In the genomic region with DNA sequence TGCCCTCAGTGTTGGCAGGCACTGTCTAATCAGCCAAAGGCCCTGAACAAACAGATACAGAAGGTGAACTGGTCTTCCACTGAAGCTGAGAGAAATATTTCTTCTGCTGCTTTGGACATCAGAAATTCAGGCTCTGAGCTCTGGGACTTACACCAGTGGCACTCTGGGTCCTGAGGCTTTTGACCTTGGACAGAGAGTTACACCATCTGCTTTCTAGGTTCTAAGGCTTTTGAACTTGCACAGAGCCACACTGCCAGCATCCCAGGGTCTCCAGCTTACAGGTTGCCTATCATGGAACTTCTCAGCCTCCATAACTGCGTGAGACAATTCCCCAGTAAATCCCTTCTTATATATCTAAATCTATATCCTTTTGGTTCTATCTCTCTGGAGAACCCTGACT, we compare ENCODE assay signal across 2 cellular contexts.
TF ChIP-seq lines count a peak whose summit lies in the region.

No MANE protein-coding gene starts in this region.

TF ChIP-seq in GM23338, 12 proteins besides CTCF, POLR2A, EP300 and RAD21 (continues in another document):
- no peak for TF ChIP-seq NANOG (IDR thresholded peaks at IDR 0.05; ENCODE audit: borderline replicate concordance)
- TF ChIP-seq CREB1 (CRISPR knock-in tag; IDR thresholded peaks at IDR 0.05; ENCODE audit: low read depth): no peak
- no peak for TF ChIP-seq EZH2 (IDR thresholded peaks at IDR 0.05; ENCODE audit: low read depth, unreplicated experiment)
- TF ChIP-seq, protein P1, sequence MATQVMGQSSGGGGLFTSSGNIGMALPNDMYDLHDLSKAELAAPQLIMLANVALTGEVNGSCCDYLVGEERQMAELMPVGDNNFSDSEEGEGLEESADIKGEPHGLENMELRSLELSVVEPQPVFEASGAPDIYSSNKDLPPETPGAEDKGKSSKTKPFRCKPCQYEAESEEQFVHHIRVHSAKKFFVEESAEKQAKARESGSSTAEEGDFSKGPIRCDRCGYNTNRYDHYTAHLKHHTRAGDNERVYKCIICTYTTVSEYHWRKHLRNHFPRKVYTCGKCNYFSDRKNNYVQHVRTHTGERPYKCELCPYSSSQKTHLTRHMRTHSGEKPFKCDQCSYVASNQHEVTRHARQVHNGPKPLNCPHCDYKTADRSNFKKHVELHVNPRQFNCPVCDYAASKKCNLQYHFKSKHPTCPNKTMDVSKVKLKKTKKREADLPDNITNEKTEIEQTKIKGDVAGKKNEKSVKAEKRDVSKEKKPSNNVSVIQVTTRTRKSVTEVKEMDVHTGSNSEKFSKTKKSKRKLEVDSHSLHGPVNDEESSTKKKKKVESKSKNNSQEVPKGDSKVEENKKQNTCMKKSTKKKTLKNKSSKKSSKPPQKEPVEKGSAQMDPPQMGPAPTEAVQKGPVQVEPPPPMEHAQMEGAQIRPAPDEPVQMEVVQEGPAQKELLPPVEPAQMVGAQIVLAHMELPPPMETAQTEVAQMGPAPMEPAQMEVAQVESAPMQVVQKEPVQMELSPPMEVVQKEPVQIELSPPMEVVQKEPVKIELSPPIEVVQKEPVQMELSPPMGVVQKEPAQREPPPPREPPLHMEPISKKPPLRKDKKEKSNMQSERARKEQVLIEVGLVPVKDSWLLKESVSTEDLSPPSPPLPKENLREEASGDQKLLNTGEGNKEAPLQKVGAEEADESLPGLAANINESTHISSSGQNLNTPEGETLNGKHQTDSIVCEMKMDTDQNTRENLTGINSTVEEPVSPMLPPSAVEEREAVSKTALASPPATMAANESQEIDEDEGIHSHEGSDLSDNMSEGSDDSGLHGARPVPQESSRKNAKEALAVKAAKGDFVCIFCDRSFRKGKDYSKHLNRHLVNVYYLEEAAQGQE (IDR thresholded peaks at IDR 0.05; ENCODE audit: unreplicated experiment): no peak
- no peak for TF ChIP-seq EZH2phosphoT487 (IDR thresholded peaks at IDR 0.05; ENCODE audit: unreplicated experiment)
- TF ChIP-seq, protein P2, sequence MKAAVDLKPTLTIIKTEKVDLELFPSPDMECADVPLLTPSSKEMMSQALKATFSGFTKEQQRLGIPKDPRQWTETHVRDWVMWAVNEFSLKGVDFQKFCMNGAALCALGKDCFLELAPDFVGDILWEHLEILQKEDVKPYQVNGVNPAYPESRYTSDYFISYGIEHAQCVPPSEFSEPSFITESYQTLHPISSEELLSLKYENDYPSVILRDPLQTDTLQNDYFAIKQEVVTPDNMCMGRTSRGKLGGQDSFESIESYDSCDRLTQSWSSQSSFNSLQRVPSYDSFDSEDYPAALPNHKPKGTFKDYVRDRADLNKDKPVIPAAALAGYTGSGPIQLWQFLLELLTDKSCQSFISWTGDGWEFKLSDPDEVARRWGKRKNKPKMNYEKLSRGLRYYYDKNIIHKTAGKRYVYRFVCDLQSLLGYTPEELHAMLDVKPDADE (IDR thresholded peaks at IDR 0.05): no peak
- TF ChIP-seq ZNF331 (CRISPR knock-in tag; IDR thresholded peaks at IDR 0.05; ENCODE audit: low read depth): no peak
- TF ChIP-seq POLR2AphosphoS5 (IDR thresholded peaks at IDR 0.05; ENCODE audit: low read depth): no peak
- TF ChIP-seq, protein P3, sequence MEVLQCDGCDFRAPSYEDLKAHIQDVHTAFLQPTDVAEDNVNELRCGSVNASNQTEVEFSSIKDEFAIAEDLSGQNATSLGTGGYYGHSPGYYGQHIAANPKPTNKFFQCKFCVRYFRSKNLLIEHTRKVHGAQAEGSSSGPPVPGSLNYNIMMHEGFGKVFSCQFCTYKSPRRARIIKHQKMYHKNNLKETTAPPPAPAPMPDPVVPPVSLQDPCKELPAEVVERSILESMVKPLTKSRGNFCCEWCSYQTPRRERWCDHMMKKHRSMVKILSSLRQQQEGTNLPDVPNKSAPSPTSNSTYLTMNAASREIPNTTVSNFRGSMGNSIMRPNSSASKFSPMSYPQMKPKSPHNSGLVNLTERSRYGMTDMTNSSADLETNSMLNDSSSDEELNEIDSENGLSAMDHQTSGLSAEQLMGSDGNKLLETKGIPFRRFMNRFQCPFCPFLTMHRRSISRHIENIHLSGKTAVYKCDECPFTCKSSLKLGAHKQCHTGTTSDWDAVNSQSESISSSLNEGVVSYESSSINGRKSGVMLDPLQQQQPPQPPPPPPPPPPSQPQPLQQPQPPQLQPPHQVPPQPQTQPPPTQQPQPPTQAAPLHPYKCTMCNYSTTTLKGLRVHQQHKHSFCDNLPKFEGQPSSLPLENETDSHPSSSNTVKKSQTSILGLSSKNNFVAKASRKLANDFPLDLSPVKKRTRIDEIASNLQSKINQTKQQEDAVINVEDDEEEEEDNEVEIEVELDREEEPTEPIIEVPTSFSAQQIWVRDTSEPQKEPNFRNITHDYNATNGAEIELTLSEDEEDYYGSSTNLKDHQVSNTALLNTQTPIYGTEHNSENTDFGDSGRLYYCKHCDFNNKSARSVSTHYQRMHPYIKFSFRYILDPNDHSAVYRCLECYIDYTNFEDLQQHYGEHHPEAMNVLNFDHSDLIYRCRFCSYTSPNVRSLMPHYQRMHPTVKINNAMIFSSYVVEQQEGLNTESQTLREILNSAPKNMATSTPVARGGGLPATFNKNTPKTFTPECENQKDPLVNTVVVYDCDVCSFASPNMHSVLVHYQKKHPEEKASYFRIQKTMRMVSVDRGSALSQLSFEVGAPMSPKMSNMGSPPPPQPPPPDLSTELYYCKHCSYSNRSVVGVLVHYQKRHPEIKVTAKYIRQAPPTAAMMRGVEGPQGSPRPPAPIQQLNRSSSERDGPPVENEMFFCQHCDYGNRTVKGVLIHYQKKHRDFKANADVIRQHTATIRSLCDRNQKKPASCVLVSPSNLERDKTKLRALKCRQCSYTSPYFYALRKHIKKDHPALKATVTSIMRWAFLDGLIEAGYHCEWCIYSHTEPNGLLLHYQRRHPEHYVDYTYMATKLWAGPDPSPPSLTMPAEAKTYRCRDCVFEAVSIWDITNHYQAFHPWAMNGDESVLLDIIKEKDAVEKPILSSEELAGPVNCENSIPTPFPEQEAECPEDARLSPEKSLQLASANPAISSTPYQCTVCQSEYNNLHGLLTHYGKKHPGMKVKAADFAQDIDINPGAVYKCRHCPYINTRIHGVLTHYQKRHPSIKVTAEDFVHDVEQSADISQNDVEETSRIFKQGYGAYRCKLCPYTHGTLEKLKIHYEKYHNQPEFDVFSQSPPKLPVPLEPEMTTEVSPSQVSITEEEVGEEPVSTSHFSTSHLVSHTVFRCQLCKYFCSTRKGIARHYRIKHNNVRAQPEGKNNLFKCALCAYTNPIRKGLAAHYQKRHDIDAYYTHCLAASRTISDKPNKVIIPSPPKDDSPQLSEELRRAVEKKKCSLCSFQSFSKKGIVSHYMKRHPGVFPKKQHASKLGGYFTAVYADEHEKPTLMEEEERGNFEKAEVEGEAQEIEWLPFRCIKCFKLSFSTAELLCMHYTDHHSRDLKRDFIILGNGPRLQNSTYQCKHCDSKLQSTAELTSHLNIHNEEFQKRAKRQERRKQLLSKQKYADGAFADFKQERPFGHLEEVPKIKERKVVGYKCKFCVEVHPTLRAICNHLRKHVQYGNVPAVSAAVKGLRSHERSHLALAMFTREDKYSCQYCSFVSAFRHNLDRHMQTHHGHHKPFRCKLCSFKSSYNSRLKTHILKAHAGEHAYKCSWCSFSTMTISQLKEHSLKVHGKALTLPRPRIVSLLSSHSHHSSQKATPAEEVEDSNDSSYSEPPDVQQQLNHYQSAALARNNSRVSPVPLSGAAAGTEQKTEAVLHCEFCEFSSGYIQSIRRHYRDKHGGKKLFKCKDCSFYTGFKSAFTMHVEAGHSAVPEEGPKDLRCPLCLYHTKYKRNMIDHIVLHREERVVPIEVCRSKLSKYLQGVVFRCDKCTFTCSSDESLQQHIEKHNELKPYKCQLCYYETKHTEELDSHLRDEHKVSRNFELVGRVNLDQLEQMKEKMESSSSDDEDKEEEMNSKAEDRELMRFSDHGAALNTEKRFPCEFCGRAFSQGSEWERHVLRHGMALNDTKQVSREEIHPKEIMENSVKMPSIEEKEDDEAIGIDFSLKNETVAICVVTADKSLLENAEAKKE (CRISPR knock-in tag; IDR thresholded peaks at IDR 0.05): no peak
- no peak for TF ChIP-seq STAT1 (IDR thresholded peaks at IDR 0.05; ENCODE audit: unreplicated experiment)

TF ChIP-seq in H1, 55 proteins besides CTCF, POLR2A, EP300 and RAD21:
- TF ChIP-seq SIX5 (IDR thresholded peaks at IDR 0.05; ENCODE audit: low read depth, low read length) (no peak), KDM5A (IDR thresholded peaks at IDR 0.05; ENCODE audit: low read length) (no peak), GTF2F1 (IDR thresholded peaks at IDR 0.05; ENCODE audit: borderline replicate concordance, low read depth, low read length) (no peak), CEBPB (IDR thresholded peaks at IDR 0.05; ENCODE audit: low read depth, low read length) (no peak), SIRT6 (IDR thresholded peaks at IDR 0.05; ENCODE audit: low read length) (no peak), POLR2AphosphoS5 (IDR thresholded peaks at IDR 0.05; ENCODE audit: low read depth, low read length) (no peak), TAF1 (IDR thresholded peaks at IDR 0.05; ENCODE audit: low read depth, low read length) (no peak)
- TF ChIP-seq, protein P4, sequence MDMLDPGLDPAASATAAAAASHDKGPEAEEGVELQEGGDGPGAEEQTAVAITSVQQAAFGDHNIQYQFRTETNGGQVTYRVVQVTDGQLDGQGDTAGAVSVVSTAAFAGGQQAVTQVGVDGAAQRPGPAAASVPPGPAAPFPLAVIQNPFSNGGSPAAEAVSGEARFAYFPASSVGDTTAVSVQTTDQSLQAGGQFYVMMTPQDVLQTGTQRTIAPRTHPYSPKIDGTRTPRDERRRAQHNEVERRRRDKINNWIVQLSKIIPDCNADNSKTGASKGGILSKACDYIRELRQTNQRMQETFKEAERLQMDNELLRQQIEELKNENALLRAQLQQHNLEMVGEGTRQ (IDR thresholded peaks at IDR 0.05; ENCODE audit: low read length): no peak
